13 cellular contexts compared by ENCODE assay signal in the genomic region with DNA sequence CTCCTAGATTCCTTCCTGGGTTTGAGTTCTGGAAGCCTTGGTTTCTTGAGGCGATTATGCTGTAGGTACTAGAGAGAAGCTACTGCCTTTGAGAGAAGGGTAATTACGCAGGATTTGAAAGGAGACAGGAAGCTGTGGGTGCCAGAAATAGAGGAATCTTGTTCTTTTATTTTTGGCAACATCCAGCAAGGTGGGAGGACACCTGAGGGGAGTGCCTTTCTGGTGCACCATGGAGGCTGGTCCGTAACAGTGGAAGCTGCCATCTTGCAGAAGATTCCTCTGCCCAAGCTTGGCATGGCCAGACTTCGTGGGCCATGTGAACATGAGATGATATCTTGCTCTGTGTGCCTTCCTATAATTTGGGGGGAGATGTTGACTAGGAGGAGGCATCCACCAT.
A peak's percentile ranks its signal among the peaks of the same experiment; 100 is the strongest.
DNase-seq lines count a peak whose midpoint lies in the region; ATAC-seq and TF ChIP-seq lines count a peak whose summit lies in the region.
"Had no signal": no experiment of that assay in that cellular context is flagged by ENCODE, and none has a peak within 500 bp of the region (broad histone marks: within the 10 kb centered on the region; RNA-seq: fewer than 3 reads in every experiment).

No MANE protein-coding gene starts in this region.

- TF ChIP-seq CTCF in esophagus muscularis mucosa (IDR thresholded peaks at IDR 0.05) = no peak
- no peak for TF ChIP-seq CTCF in stomach (IDR thresholded peaks at IDR 0.05)
- TF ChIP-seq CTCF in GM13976 (IDR thresholded peaks at IDR 0.05; ENCODE audit: borderline replicate concordance, control extremely low read depth, extremely low read depth, insufficient read depth, missing control alignments) = no peak

- H3K27ac Mint-ChIP-seq in activated CD8-positive, alpha-beta memory T cell treated with anti-CD3 and anti-CD28 coated beads, Interleukin-2, amount 10 ng/mL, durations not matched to agents 7 days and 5 days = peak overlapping the region; percentile 79

- 83% methylated on average over 4 of the region's 4 CpGs for WGBS in esophagus muscularis mucosa
- WGBS in stomach, 5 donors = 85 to 97% (median 89%) methylated on average over 4 of the region's 4 CpGs

- no peak for DNase-seq in activated CD8-positive, alpha-beta memory T cell treated with anti-CD3 and anti-CD28 coated beads, Interleukin-2, amount 10 ng/mL, durations not matched to agents 7 days and 5 days
- DNase-seq in activated CD8-positive, alpha-beta memory T cell treated with anti-CD3 and anti-CD28 coated beads for 24 hours = no peak
- no peak for DNase-seq in SK-N-MC (ENCODE audit: low read depth, low spot score)
- DNase-seq in esophagus muscularis mucosa (ENCODE audit: extremely low spot score) = no peak
- DNase-seq in stomach = no peak
- DNase-seq in GM13976 (ENCODE audit: low spot score) = no peak
- no peak for DNase-seq in GOT3 (lab: John Stamatoyannopoulos, UW)
- DNase-seq in CD1c-positive myeloid dendritic cell (ENCODE audit: extremely low spot score) = no peak
- DNase-seq: DMS53, NCI-H1092, SHP77, testis had no signal

- TF ChIP-seq EP300 in esophagus muscularis mucosa (IDR thresholded peaks at IDR 0.05) (no peak), stomach (IDR thresholded peaks at IDR 0.05) (no peak)

- H3K27ac ChIP-seq in SK-N-MC (peak overlapping the region; percentile 42; the same call in 1 of the 2 replicates), esophagus muscularis mucosa (replicated peaks in 1 of 4) (peak overlapping the region in 3 of 4 donors; percentile 3 to 43 (median 17)), stomach (peak overlapping the region in 4 of 5 donors; percentile 56 to 75 (median 68))
- H3K27ac ChIP-seq: testis had no signal

- TF ChIP-seq POLR2A in esophagus muscularis mucosa (IDR thresholded peaks at IDR 0.05; ENCODE audit: low read depth) = no peak
- TF ChIP-seq POLR2A in stomach (IDR thresholded peaks at IDR 0.05) = no peak

- H3K4me1 ChIP-seq in esophagus muscularis mucosa (peaks cover 0 to 22% (median 9%) of the 10 kb centered on the region in 4 donors), stomach (peaks cover 34 to 64% (median 44%) of the 10 kb centered on the region in 4 donors)
- H3K4me1 ChIP-seq: testis had no signal

- peaks cover 40% of the 10 kb centered on the region for H3K4me1 Mint-ChIP-seq in activated CD8-positive, alpha-beta memory T cell treated with anti-CD3 and anti-CD28 coated beads, Interleukin-2, amount 10 ng/mL, durations not matched to agents 7 days and 5 days

- H3K27me3 ChIP-seq in esophagus muscularis mucosa = no peaks in the 10 kb centered on the region
- H3K27me3 ChIP-seq in stomach = no peaks in the 10 kb centered on the region
- H3K27me3 ChIP-seq: testis had no signal

- peak overlapping the region; percentile 27 for H3K4me3 Mint-ChIP-seq in activated CD8-positive, alpha-beta memory T cell treated with anti-CD3 and anti-CD28 coated beads, Interleukin-2, amount 10 ng/mL, durations not matched to agents 7 days and 5 days

- peaks cover 27% of the 10 kb centered on the region for H3K36me3 Mint-ChIP-seq in activated CD8-positive, alpha-beta memory T cell treated with anti-CD3 and anti-CD28 coated beads, Interleukin-2, amount 10 ng/mL, durations not matched to agents 7 days and 5 days

- H3K9me3 ChIP-seq in SK-N-MC (ENCODE audit: low read depth, low read length) = no peaks in the 10 kb centered on the region
- H3K9me3 ChIP-seq in esophagus muscularis mucosa = no peaks in the 10 kb centered on the region
- H3K9me3 ChIP-seq in stomach = no peaks in the 10 kb centered on the region
- H3K9me3 ChIP-seq: testis had no signal

- H3K4me3 ChIP-seq in SK-N-MC (no peak overlapping the region), esophagus muscularis mucosa (no peak overlapping the region), stomach (no peak overlapping the region)
- H3K4me3 ChIP-seq: lung, testis had no signal

- CTCF ChIA-PET in activated CD8-positive, alpha-beta memory T cell treated with anti-CD3 and anti-CD28 coated beads, Interleukin-2, amount 10 ng/mL, durations not matched to agents 7 days and 5 days (lab: Charles Lee) = interaction anchor here (0.9 to 3.0 kb wide), 9 partner anchors 9 to 101 kb away, joined by 3 to 12 read pairs (median 4); partner anchors contain the start of gene PFKFB3

- in situ Hi-C loops in GM13976 (cut with MboI; ENCODE audit: low sequenced_read_pairs, unreplicated experiment) = no loop called here

- intact Hi-C loops in esophagus muscularis mucosa (cut with DNase I) (no loop called here), stomach (cut with DNase I; ENCODE audit: low total_unique reads) (no loop called here)

- no peak for ATAC-seq in activated CD8-positive, alpha-beta memory T cell treated with anti-CD3 and anti-CD28 coated beads, Interleukin-2, amount 10 ng/mL, durations not matched to agents 7 days and 5 days

- H3K27me3 Mint-ChIP-seq in activated CD8-positive, alpha-beta memory T cell treated with anti-CD3 and anti-CD28 coated beads, Interleukin-2, amount 10 ng/mL, durations not matched to agents 7 days and 5 days = no peaks in the 10 kb centered on the region

- H3K36me3 ChIP-seq in SK-N-MC (ENCODE audit: insufficient read depth, low read length) = no peaks in the 10 kb centered on the region
- no peaks in the 10 kb centered on the region for H3K36me3 ChIP-seq in esophagus muscularis mucosa
- no peaks in the 10 kb centered on the region for H3K36me3 ChIP-seq in stomach

- H3K9ac ChIP-seq in SK-N-MC (ENCODE audit: insufficient read length) = no peak overlapping the region

- H3K9me3 Mint-ChIP-seq in activated CD8-positive, alpha-beta memory T cell treated with anti-CD3 and anti-CD28 coated beads, Interleukin-2, amount 10 ng/mL, durations not matched to agents 7 days and 5 days (ENCODE audit: low read depth) = no peaks in the 10 kb centered on the region

Comparison
In these comparisons a context has a peak if more than half of its experiments do, and no peak if none do; other contexts are left out.
1. H3K27ac ChIP-seq: peak in every context shown above with its lines; median percentile 68 in stomach; 42 in SK-N-MC; 17 in esophagus muscularis mucosa.